In genomic region chr4:33850503-33850902, GRCh38 we compare ENCODE assay signal across 30 cellular contexts.
DNase-seq lines count a peak whose midpoint lies in the region; ATAC-seq, FAIRE-seq and TF ChIP-seq lines count a peak whose summit lies in the region.
"Had no signal": no experiment of that assay in that cellular context is flagged by ENCODE, and none has a peak within 500 bp of the region (broad histone marks: within the 10 kb centered on the region; RNA-seq: fewer than 3 reads in every experiment).

No MANE protein-coding gene starts in this region.

- H3K9me3 Mint-ChIP-seq in activated naive CD8-positive, alpha-beta T cell treated with anti-CD3 and anti-CD28 coated beads, Interleukin-2, amount 10 ng/mL, durations not matched to agents 7 days and 5 days = peaks cover 1% of the 10 kb centered on the region
- H3K9me3 Mint-ChIP-seq in activated naive CD8-positive, alpha-beta T cell treated with anti-CD3 and anti-CD28 coated beads, Interleukin-2, amount 50 U/mL, for 24 hours = peaks cover 31% of the 10 kb centered on the region
- peaks cover 4 to 6% of the 10 kb centered on the region in 2 donors for H3K9me3 Mint-ChIP-seq in activated T-cell treated with anti-CD3 and anti-CD28 coated beads, Interleukin-2, amount 50 U/mL, for 72 hours

- H3K4me3 ChIP-seq in astrocyte of the spinal cord (ENCODE audit: low read depth, low read length) = no peak overlapping the region
- H3K4me3 ChIP-seq: A549, colonic mucosa, ovary, suprapubic skin had no signal

- no peaks in the 10 kb centered on the region for H3K36me3 Mint-ChIP-seq in activated naive CD8-positive, alpha-beta T cell treated with anti-CD3 and anti-CD28 coated beads, Interleukin-2, amount 10 ng/mL, durations not matched to agents 7 days and 5 days
- H3K36me3 Mint-ChIP-seq in activated naive CD8-positive, alpha-beta T cell treated with anti-CD3 and anti-CD28 coated beads, Interleukin-2, amount 50 U/mL, for 24 hours (ENCODE audit: low read depth) = no peaks in the 10 kb centered on the region
- peaks cover 2% of the 10 kb centered on the region in 2 donors for H3K36me3 Mint-ChIP-seq in activated T-cell treated with anti-CD3 and anti-CD28 coated beads, Interleukin-2, amount 50 U/mL, for 72 hours (ENCODE audit: insufficient read depth in 2 of 2)
- H3K36me3 Mint-ChIP-seq: CD8-positive, alpha-beta T cell had no signal

- no peak for TF ChIP-seq CTCF in astrocyte of the spinal cord (IDR thresholded peaks at IDR 0.05; ENCODE audit: low read depth, low read length)

- H3K4me3 Mint-ChIP-seq in activated naive CD8-positive, alpha-beta T cell treated with anti-CD3 and anti-CD28 coated beads, Interleukin-2, amount 10 ng/mL, durations not matched to agents 7 days and 5 days = no peak overlapping the region
- H3K4me3 Mint-ChIP-seq in activated naive CD8-positive, alpha-beta T cell treated with anti-CD3 and anti-CD28 coated beads, Interleukin-2, amount 50 U/mL, for 24 hours = no peak overlapping the region
- H3K4me3 Mint-ChIP-seq in activated T-cell treated with anti-CD3 and anti-CD28 coated beads, Interleukin-2, amount 50 U/mL, for 72 hours = no peak overlapping the region
- H3K4me3 Mint-ChIP-seq: activated CD4-positive, alpha-beta memory T cell treated with anti-CD3 and anti-CD28 coated beads, Interleukin-2, amount 10 ng/mL, durations not matched to agents 7 days and 5 days; activated naive CD4-positive, alpha-beta T cell treated with anti-CD3 and anti-CD28 coated beads, Interleukin-2, amount 50 U/mL, for 24 hours; activated T-helper 17 cell treated with anti-CD3 and anti-CD28 coated beads, Interleukin-2, amount 50 U/mL, for 72 hours; CD8-positive, alpha-beta T cell had no signal

- in situ Hi-C loops in astrocyte of the spinal cord (cut with HindIII; ENCODE audit: low sequenced_read_pairs) = no loop called here

- FAIRE-seq in HTR-8/SVneo (lab: Jason Lieb, UNC) (peak; percentile 83), urothelium cell line (lab: Jason Lieb, UNC) (peak; percentile 66)
- FAIRE-seq: A549, G401.6, RCC 7860 had no signal

- no peaks in the 10 kb centered on the region for H3K27me3 Mint-ChIP-seq in activated naive CD8-positive, alpha-beta T cell treated with anti-CD3 and anti-CD28 coated beads, Interleukin-2, amount 10 ng/mL, durations not matched to agents 7 days and 5 days
- H3K27me3 Mint-ChIP-seq in activated naive CD8-positive, alpha-beta T cell treated with anti-CD3 and anti-CD28 coated beads, Interleukin-2, amount 50 U/mL, for 24 hours = no peaks in the 10 kb centered on the region
- no peaks in the 10 kb centered on the region for H3K27me3 Mint-ChIP-seq in activated T-cell treated with anti-CD3 and anti-CD28 coated beads, Interleukin-2, amount 50 U/mL, for 72 hours (ENCODE audit: low read depth)
- H3K27me3 Mint-ChIP-seq: activated CD4-positive, alpha-beta memory T cell treated with anti-CD3 and anti-CD28 coated beads, Interleukin-2, amount 10 ng/mL, durations not matched to agents 7 days and 5 days; activated naive CD4-positive, alpha-beta T cell treated with anti-CD3 and anti-CD28 coated beads, Interleukin-2, amount 50 U/mL, for 24 hours; activated T-helper 17 cell treated with anti-CD3 and anti-CD28 coated beads, Interleukin-2, amount 50 U/mL, for 72 hours had no signal

- POLR2A ChIA-PET in activated naive CD8-positive, alpha-beta T cell treated with anti-CD3 and anti-CD28 coated beads, Interleukin-2, amount 10 ng/mL, durations not matched to agents 7 days and 5 days (lab: Charles Lee) = no interaction called here

- ATAC-seq in activated naive CD8-positive, alpha-beta T cell treated with anti-CD3 and anti-CD28 coated beads, Interleukin-2, amount 10 ng/mL, durations not matched to agents 7 days and 5 days (ENCODE audit: low read depth) = peak; percentile 45
- no peak for ATAC-seq in activated naive CD8-positive, alpha-beta T cell treated with anti-CD3 and anti-CD28 coated beads, Interleukin-2, amount 50 U/mL, for 24 hours
- no peak for ATAC-seq in HG03469 (IDR thresholded peaks at IDR 0.05; ENCODE audit: unreplicated experiment)
- ATAC-seq in activated T-cell treated with anti-CD3 and anti-CD28 coated beads, Interleukin-2, amount 50 U/mL, for 72 hours (replicated peaks in 1 of 2) = no peak
- ATAC-seq: A549; activated T-helper 17 cell treated with anti-CD3 and anti-CD28 coated beads, Interleukin-2, amount 50 U/mL, for 72 hours; CD8-positive, alpha-beta T cell; left lobe of liver had no signal

- peaks cover 2% of the 10 kb centered on the region for H3K4me1 Mint-ChIP-seq in activated naive CD8-positive, alpha-beta T cell treated with anti-CD3 and anti-CD28 coated beads, Interleukin-2, amount 10 ng/mL, durations not matched to agents 7 days and 5 days
- H3K4me1 Mint-ChIP-seq in activated naive CD8-positive, alpha-beta T cell treated with anti-CD3 and anti-CD28 coated beads, Interleukin-2, amount 50 U/mL, for 24 hours = no peaks in the 10 kb centered on the region
- H3K4me1 Mint-ChIP-seq in activated T-cell treated with anti-CD3 and anti-CD28 coated beads, Interleukin-2, amount 50 U/mL, for 72 hours (ENCODE audit: low read depth) = no peaks in the 10 kb centered on the region
- H3K4me1 Mint-ChIP-seq: activated naive CD4-positive, alpha-beta T cell treated with anti-CD3 and anti-CD28 coated beads, Interleukin-2, amount 50 U/mL, for 24 hours; activated T-helper 17 cell treated with anti-CD3 and anti-CD28 coated beads, Interleukin-2, amount 50 U/mL, for 72 hours had no signal

- no peak overlapping the region for H3K27ac Mint-ChIP-seq in activated naive CD8-positive, alpha-beta T cell treated with anti-CD3 and anti-CD28 coated beads, Interleukin-2, amount 10 ng/mL, durations not matched to agents 7 days and 5 days
- no peak overlapping the region for H3K27ac Mint-ChIP-seq in activated naive CD8-positive, alpha-beta T cell treated with anti-CD3 and anti-CD28 coated beads, Interleukin-2, amount 50 U/mL, for 24 hours
- no peak overlapping the region for H3K27ac Mint-ChIP-seq in activated T-cell treated with anti-CD3 and anti-CD28 coated beads, Interleukin-2, amount 50 U/mL, for 72 hours
- H3K27ac Mint-ChIP-seq: activated CD4-positive, alpha-beta memory T cell treated with anti-CD3 and anti-CD28 coated beads, Interleukin-2, amount 10 ng/mL, durations not matched to agents 7 days and 5 days; activated naive CD4-positive, alpha-beta T cell treated with anti-CD3 and anti-CD28 coated beads, Interleukin-2, amount 50 U/mL, for 24 hours; activated T-helper 17 cell treated with anti-CD3 and anti-CD28 coated beads, Interleukin-2, amount 50 U/mL, for 72 hours; CD8-positive, alpha-beta T cell had no signal

- no peak for DNase-seq in activated naive CD8-positive, alpha-beta T cell treated with anti-CD3 and anti-CD28 coated beads, Interleukin-2, amount 10 ng/mL, durations not matched to agents 7 days and 5 days
- no peak for DNase-seq in activated naive CD8-positive, alpha-beta T cell treated with anti-CD3 and anti-CD28 coated beads, Interleukin-2, amount 50 U/mL, for 24 hours
- DNase-seq in HTR-8/SVneo (ENCODE audit: insufficient read length, low spot score) (no peak), astrocyte of the spinal cord (ENCODE audit: low read depth, low spot score) (peak; percentile 45), urothelium cell line (ENCODE audit: low spot score) (no peak), GM19240 (ENCODE audit: insufficient read length, low spot score) (no peak)
- no peak for DNase-seq in activated T-cell treated with anti-CD3 and anti-CD28 coated beads, Interleukin-2, amount 50 U/mL, for 72 hours
- DNase-seq: activated CD4-positive, alpha-beta memory T cell treated with anti-CD3 and anti-CD28 coated beads, Interleukin-2, amount 10 ng/mL, durations not matched to agents 7 days and 5 days; AML-193; anterior cingulate cortex; CD8-positive, alpha-beta T cell; colonic mucosa; DMS 273 treated with DMSO at 0.1 percent for 48 hours; effector CD4-positive, alpha-beta T cell; mesenchymal stem cell; NCI-H1436 treated with DMSO at 0.1 percent for 48 hours; NCI-H2081 treated with DMSO at 0.1 percent for 48 hours; NCI-H345; ovary; SIG-M5; stimulated activated naive CD4-positive, alpha-beta T cell treated with Interleukin-2 at 50 U/mL for 16 hours; T-helper 9 cell had no signal
